ENCODE assay signal across 2 cellular contexts in the genomic region with DNA sequence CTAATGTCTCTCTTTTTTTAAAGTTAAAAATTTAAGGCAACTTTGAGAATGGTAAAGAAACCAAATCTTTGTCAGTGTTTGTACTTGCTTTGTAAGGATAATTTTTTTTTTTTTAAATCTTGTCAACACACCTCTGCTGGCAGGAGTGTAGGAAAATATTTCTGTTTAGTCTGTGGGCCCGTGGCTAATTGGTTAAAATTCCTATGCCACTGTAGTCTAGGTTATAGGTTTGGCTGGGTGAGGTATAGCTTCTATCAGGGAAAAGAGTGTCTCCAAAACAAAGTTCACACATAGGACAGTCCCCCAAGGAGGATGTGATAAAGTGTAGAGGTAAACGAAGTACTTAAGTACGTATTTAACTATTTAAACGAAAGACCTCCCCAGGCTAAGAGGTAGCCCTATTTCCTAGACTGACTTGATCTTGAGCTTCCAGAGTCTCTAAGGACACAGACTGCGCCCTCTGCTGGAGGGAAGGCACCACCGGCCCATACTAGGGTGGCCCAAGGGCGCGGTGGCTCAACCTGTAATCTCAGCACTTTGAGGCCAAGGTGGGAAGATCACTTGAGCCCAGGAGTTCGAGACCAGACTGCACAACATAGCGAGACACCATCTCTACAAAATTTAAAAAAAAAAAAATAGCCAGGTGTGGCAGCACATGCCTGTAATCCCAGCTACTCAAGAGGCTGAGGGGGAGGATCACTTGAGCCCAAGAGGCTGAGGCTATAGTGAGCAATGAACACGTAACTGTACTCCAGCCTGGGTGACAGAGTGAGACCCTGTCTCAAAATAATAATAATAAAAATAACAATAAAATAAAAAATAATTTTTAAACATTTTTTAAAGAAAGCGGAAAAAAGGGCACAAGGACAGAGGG.
A peak's percentile ranks its signal among the peaks of the same experiment; 100 is the strongest.
TF ChIP-seq lines count a peak whose summit lies in the region.

No MANE protein-coding gene starts in this region.

TF ChIP-seq in GM23338, 12 proteins besides CTCF, POLR2A, EP300 and RAD21 (continued from another document):
- TF ChIP-seq, protein P1, sequence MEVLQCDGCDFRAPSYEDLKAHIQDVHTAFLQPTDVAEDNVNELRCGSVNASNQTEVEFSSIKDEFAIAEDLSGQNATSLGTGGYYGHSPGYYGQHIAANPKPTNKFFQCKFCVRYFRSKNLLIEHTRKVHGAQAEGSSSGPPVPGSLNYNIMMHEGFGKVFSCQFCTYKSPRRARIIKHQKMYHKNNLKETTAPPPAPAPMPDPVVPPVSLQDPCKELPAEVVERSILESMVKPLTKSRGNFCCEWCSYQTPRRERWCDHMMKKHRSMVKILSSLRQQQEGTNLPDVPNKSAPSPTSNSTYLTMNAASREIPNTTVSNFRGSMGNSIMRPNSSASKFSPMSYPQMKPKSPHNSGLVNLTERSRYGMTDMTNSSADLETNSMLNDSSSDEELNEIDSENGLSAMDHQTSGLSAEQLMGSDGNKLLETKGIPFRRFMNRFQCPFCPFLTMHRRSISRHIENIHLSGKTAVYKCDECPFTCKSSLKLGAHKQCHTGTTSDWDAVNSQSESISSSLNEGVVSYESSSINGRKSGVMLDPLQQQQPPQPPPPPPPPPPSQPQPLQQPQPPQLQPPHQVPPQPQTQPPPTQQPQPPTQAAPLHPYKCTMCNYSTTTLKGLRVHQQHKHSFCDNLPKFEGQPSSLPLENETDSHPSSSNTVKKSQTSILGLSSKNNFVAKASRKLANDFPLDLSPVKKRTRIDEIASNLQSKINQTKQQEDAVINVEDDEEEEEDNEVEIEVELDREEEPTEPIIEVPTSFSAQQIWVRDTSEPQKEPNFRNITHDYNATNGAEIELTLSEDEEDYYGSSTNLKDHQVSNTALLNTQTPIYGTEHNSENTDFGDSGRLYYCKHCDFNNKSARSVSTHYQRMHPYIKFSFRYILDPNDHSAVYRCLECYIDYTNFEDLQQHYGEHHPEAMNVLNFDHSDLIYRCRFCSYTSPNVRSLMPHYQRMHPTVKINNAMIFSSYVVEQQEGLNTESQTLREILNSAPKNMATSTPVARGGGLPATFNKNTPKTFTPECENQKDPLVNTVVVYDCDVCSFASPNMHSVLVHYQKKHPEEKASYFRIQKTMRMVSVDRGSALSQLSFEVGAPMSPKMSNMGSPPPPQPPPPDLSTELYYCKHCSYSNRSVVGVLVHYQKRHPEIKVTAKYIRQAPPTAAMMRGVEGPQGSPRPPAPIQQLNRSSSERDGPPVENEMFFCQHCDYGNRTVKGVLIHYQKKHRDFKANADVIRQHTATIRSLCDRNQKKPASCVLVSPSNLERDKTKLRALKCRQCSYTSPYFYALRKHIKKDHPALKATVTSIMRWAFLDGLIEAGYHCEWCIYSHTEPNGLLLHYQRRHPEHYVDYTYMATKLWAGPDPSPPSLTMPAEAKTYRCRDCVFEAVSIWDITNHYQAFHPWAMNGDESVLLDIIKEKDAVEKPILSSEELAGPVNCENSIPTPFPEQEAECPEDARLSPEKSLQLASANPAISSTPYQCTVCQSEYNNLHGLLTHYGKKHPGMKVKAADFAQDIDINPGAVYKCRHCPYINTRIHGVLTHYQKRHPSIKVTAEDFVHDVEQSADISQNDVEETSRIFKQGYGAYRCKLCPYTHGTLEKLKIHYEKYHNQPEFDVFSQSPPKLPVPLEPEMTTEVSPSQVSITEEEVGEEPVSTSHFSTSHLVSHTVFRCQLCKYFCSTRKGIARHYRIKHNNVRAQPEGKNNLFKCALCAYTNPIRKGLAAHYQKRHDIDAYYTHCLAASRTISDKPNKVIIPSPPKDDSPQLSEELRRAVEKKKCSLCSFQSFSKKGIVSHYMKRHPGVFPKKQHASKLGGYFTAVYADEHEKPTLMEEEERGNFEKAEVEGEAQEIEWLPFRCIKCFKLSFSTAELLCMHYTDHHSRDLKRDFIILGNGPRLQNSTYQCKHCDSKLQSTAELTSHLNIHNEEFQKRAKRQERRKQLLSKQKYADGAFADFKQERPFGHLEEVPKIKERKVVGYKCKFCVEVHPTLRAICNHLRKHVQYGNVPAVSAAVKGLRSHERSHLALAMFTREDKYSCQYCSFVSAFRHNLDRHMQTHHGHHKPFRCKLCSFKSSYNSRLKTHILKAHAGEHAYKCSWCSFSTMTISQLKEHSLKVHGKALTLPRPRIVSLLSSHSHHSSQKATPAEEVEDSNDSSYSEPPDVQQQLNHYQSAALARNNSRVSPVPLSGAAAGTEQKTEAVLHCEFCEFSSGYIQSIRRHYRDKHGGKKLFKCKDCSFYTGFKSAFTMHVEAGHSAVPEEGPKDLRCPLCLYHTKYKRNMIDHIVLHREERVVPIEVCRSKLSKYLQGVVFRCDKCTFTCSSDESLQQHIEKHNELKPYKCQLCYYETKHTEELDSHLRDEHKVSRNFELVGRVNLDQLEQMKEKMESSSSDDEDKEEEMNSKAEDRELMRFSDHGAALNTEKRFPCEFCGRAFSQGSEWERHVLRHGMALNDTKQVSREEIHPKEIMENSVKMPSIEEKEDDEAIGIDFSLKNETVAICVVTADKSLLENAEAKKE (CRISPR knock-in tag; IDR thresholded peaks at IDR 0.05): no peak

TF ChIP-seq in WTC11, 78 proteins besides CTCF, POLR2A, EP300 and RAD21 (continued from another document):
- TF ChIP-seq ATF1 (CRISPR knock-in tag; IDR thresholded peaks at IDR 0.05): no peak
- peak; percentile 72 for TF ChIP-seq ZNF121 (CRISPR knock-in tag; IDR thresholded peaks at IDR 0.05)
- TF ChIP-seq NR1H2 (CRISPR knock-in tag; IDR thresholded peaks at IDR 0.05): no peak
